7 cellular contexts compared by ENCODE assay signal in genomic region chr17:68228039-68228680, GRCh38. TPM values are rescaled to one million over a fixed set of nuclear protein-coding genes. Genes with fewer than 3 reads are reported as not detected.
DNase-seq lines count a peak whose midpoint lies in the region; ATAC-seq, FAIRE-seq and TF ChIP-seq lines count a peak whose summit lies in the region.
"Not testable (repeated sequence)": the region's sequence is repeated elsewhere in the genome, so short reads cannot be mapped to it uniquely, and the experiment has no call there.

No MANE protein-coding gene starts in this region.

- not testable (repeated sequence) for H3K36me3 ChIP-seq in CD8-positive, alpha-beta T cell (ENCODE audit: insufficient read depth, low read length); OCI-LY1 (ENCODE audit: insufficient read depth, low read length); bronchial epithelial cell (ENCODE audit: control insufficient read depth, insufficient read depth, low read length)

- peaks cover 11% of the 10 kb centered on the region for H3K4me1 Mint-ChIP-seq in CD8-positive, alpha-beta T cell (ENCODE audit: low read depth)
- H3K4me1 Mint-ChIP-seq in activated CD4-positive, alpha-beta T cell treated with anti-CD3 and anti-CD28 coated beads, Interleukin-2, amount 10 ng/mL, durations not matched to agents 7 days and 5 days: peaks cover 15% of the 10 kb centered on the region
- H3K4me1 Mint-ChIP-seq in activated T-helper 2 cell treated with anti-CD3 and anti-CD28 coated beads, Interferon-gamma antibody, Interleukin-2, Interleukin-4, amounts not matched to agents 10 μg/mL and 5 μg/mL and 100 μg/mL, durations not matched to agents 14 hours and 24 hours and 36 hours (ENCODE audit: low read depth): peaks cover 31% of the 10 kb centered on the region
- peaks cover 75 to 83% of the 10 kb centered on the region in 2 donors for H3K4me1 Mint-ChIP-seq in immature natural killer cell

- intact Hi-C loops in CD8-positive, alpha-beta T cell (cut with DNase I, micrococcal nuclease): not testable (repeated sequence)
- intact Hi-C loops in activated T-helper 2 cell treated with anti-CD3 and anti-CD28 coated beads, Interferon-gamma antibody, Interleukin-2, Interleukin-4, amounts not matched to agents 10 μg/mL and 5 μg/mL and 100 μg/mL, durations not matched to agents 14 hours and 24 hours and 36 hours (cut with micrococcal nuclease): loop anchor here (1.0 kb wide), 1 partner anchor 10 kb away; no protein-coding TSS in a partner anchor

- not testable (repeated sequence) for H3K27ac ChIP-seq in CD8-positive, alpha-beta T cell (ENCODE audit: low read depth, low read length)
- H3K27ac ChIP-seq in OCI-LY1 (ENCODE audit: low read depth, low read length, poor library complexity, severe bottlenecking): peak overlapping the region; percentile 59

- not testable (repeated sequence) for TF ChIP-seq CTCF in CD8-positive, alpha-beta T cell (IDR thresholded peaks at IDR 0.05); OCI-LY1 (IDR thresholded peaks at IDR 0.05; ENCODE audit: low read length); bronchial epithelial cell (IDR thresholded peaks at IDR 0.05; ENCODE audit: insufficient read depth, low read length, severe bottlenecking)

- not testable (repeated sequence) for H3K9me2 ChIP-seq in OCI-LY1 (ENCODE audit: low read depth, low read length)

- CTCF ChIA-PET in CD8-positive, alpha-beta T cell (lab: Charles Lee): interaction anchor here (1.0 kb wide), 1 partner anchor 28 kb away, joined by 3 read pairs; no protein-coding TSS in a partner anchor
- CTCF ChIA-PET in activated CD4-positive, alpha-beta T cell treated with anti-CD3 and anti-CD28 coated beads, Interleukin-2, amount 10 ng/mL, durations not matched to agents 7 days and 5 days (lab: Charles Lee): interaction anchor here (0.7 kb wide), 1 partner anchor 17 kb away, joined by 4 read pairs; no protein-coding TSS in a partner anchor

- peak overlapping the region; percentile 17; the same call in 1 of the 2 replicates for H3K9ac ChIP-seq in OCI-LY1 (ENCODE audit: low read length)

- not testable (repeated sequence) for H3K9me3 Mint-ChIP-seq in CD8-positive, alpha-beta T cell; activated CD4-positive, alpha-beta T cell treated with anti-CD3 and anti-CD28 coated beads, Interleukin-2, amount 10 ng/mL, durations not matched to agents 7 days and 5 days; activated T-helper 2 cell treated with anti-CD3 and anti-CD28 coated beads, Interferon-gamma antibody, Interleukin-2, Interleukin-4, amounts not matched to agents 10 μg/mL and 5 μg/mL and 100 μg/mL, durations not matched to agents 14 hours and 24 hours and 36 hours; immature natural killer cell

- H3K9me3 ChIP-seq in CD8-positive, alpha-beta T cell (ENCODE audit: low read length); OCI-LY1 (ENCODE audit: low read length): not testable (repeated sequence)

- H3K4me2 ChIP-seq in OCI-LY1 (ENCODE audit: low read length): not testable (repeated sequence)

- H3K4me1 ChIP-seq in CD8-positive, alpha-beta T cell (ENCODE audit: insufficient read depth, low read length): not testable (repeated sequence)
- H3K4me1 ChIP-seq in OCI-LY1 (ENCODE audit: insufficient read depth, low read length, severe bottlenecking): peaks cover 51% of the 10 kb centered on the region

- peak; percentile 94 for FAIRE-seq in bronchial epithelial cell (lab: Jason Lieb, UNC)

- H3K4me3 ChIP-seq in CD8-positive, alpha-beta T cell (ENCODE audit: low read depth, low read length); OCI-LY1 (ENCODE audit: low read depth, low read length, poor library complexity, severe bottlenecking); bronchial epithelial cell (ENCODE audit: low read depth, low read length): not testable (repeated sequence)

- POLR2A ChIA-PET in CD8-positive, alpha-beta T cell (lab: Charles Lee): not testable (repeated sequence)
- POLR2A ChIA-PET in activated CD4-positive, alpha-beta T cell treated with anti-CD3 and anti-CD28 coated beads, Interleukin-2, amount 10 ng/mL, durations not matched to agents 7 days and 5 days (lab: Charles Lee): interaction anchor here (0.7 kb wide), 1 partner anchor 15 kb away, joined by 3 read pairs; no protein-coding TSS in a partner anchor

- H3K36me3 Mint-ChIP-seq in CD8-positive, alpha-beta T cell: peaks cover 28% of the 10 kb centered on the region
- H3K36me3 Mint-ChIP-seq in activated CD4-positive, alpha-beta T cell treated with anti-CD3 and anti-CD28 coated beads, Interleukin-2, amount 10 ng/mL, durations not matched to agents 7 days and 5 days (ENCODE audit: low read depth): peaks cover 12% of the 10 kb centered on the region
- H3K36me3 Mint-ChIP-seq in activated T-helper 2 cell treated with anti-CD3 and anti-CD28 coated beads, Interferon-gamma antibody, Interleukin-2, Interleukin-4, amounts not matched to agents 10 μg/mL and 5 μg/mL and 100 μg/mL, durations not matched to agents 14 hours and 24 hours and 36 hours (ENCODE audit: low read depth): peaks cover 29% of the 10 kb centered on the region
- H3K36me3 Mint-ChIP-seq in immature natural killer cell: peaks cover 4 to 26% (median 8%) of the 10 kb centered on the region in 3 donors

- peak overlapping the region; percentile 79 for H3K27ac Mint-ChIP-seq in CD8-positive, alpha-beta T cell
- H3K27ac Mint-ChIP-seq in activated CD4-positive, alpha-beta T cell treated with anti-CD3 and anti-CD28 coated beads, Interleukin-2, amount 10 ng/mL, durations not matched to agents 7 days and 5 days: peak overlapping the region; percentile 44
- H3K27ac Mint-ChIP-seq in activated T-helper 2 cell treated with anti-CD3 and anti-CD28 coated beads, Interferon-gamma antibody, Interleukin-2, Interleukin-4, amounts not matched to agents 10 μg/mL and 5 μg/mL and 100 μg/mL, durations not matched to agents 14 hours and 24 hours and 36 hours: peak overlapping the region; percentile 64
- H3K27ac Mint-ChIP-seq in immature natural killer cell: peak overlapping the region; percentile 86 to 100 (median 95)

- not testable (repeated sequence) for H3K27me3 Mint-ChIP-seq in CD8-positive, alpha-beta T cell (ENCODE audit: low read depth); activated CD4-positive, alpha-beta T cell treated with anti-CD3 and anti-CD28 coated beads, Interleukin-2, amount 10 ng/mL, durations not matched to agents 7 days and 5 days; activated T-helper 2 cell treated with anti-CD3 and anti-CD28 coated beads, Interferon-gamma antibody, Interleukin-2, Interleukin-4, amounts not matched to agents 10 μg/mL and 5 μg/mL and 100 μg/mL, durations not matched to agents 14 hours and 24 hours and 36 hours (ENCODE audit: low read depth); immature natural killer cell (ENCODE audit: low read depth in 3 of 3)

- not testable (repeated sequence) for H3F3A ChIP-seq in OCI-LY1 (ENCODE audit: insufficient read depth, low read length)

- ATAC-seq in CD8-positive, alpha-beta T cell: not testable (repeated sequence)

- not testable (repeated sequence) for H3K27me3 ChIP-seq in CD8-positive, alpha-beta T cell (ENCODE audit: insufficient read depth, low read length); OCI-LY1 (ENCODE audit: insufficient read depth, low read length); bronchial epithelial cell (ENCODE audit: control insufficient read depth, insufficient read depth, low read length)

- H3K79me2 ChIP-seq in OCI-LY1 (ENCODE audit: insufficient read depth, low read length): not testable (repeated sequence)

- DNase-seq in CD8-positive, alpha-beta T cell; activated CD4-positive, alpha-beta T cell treated with anti-CD3 and anti-CD28 coated beads, Interleukin-2, amount 10 ng/mL, durations not matched to agents 7 days and 5 days; activated T-helper 2 cell treated with anti-CD3 and anti-CD28 coated beads, Interferon-gamma antibody, Interleukin-2, Interleukin-4, amounts not matched to agents 10 μg/mL and 5 μg/mL and 100 μg/mL, durations not matched to agents 14 hours and 24 hours and 36 hours (ENCODE audit: low spot score); bronchial epithelial cell (ENCODE audit: low read depth); immature natural killer cell: not testable (repeated sequence)
- DNase-seq in stimulated activated CD8-positive, alpha-beta memory T cell treated with anti-CD3 and anti-CD28 coated beads, Interleukin-4, amount 100 ng/mL, for 48 hours: peak; percentile 62

- H3K4me3 Mint-ChIP-seq in CD8-positive, alpha-beta T cell; activated CD4-positive, alpha-beta T cell treated with anti-CD3 and anti-CD28 coated beads, Interleukin-2, amount 10 ng/mL, durations not matched to agents 7 days and 5 days; activated T-helper 2 cell treated with anti-CD3 and anti-CD28 coated beads, Interferon-gamma antibody, Interleukin-2, Interleukin-4, amounts not matched to agents 10 μg/mL and 5 μg/mL and 100 μg/mL, durations not matched to agents 14 hours and 24 hours and 36 hours (ENCODE audit: low read depth); immature natural killer cell: not testable (repeated sequence)

- not testable (repeated sequence) for H4K20me1 ChIP-seq in OCI-LY1 (ENCODE audit: insufficient read depth, low read length)

- H2AFZ ChIP-seq in OCI-LY1 (ENCODE audit: low read length): not testable (repeated sequence)

RNA-seq across cellular contexts. Expression of gene AMZ2, which starts 19.7 kb away (rescaled TPM):
- 10 to 100 TPM; 61.0 to 71.1 TPM for total RNA-seq in CD8-positive, alpha-beta T cell
- 10 to 100 TPM; 72.5 to 82.3 TPM for total RNA-seq in activated CD4-positive, alpha-beta T cell treated with anti-CD3 and anti-CD28 coated beads, Interleukin-2, amount 10 ng/mL, durations not matched to agents 7 days and 5 days
- 85.9 and 111 TPM in 2 replicates for total RNA-seq in activated T-helper 2 cell treated with anti-CD3 and anti-CD28 coated beads, Interferon-gamma antibody, Interleukin-2, Interleukin-4, amounts not matched to agents 10 μg/mL and 5 μg/mL and 100 μg/mL, durations not matched to agents 14 hours and 24 hours and 36 hours
- 107 and 109 TPM in 2 replicates for total RNA-seq in bronchial epithelial cell
- 100 to 1,000 TPM; 146 to 193 (median 169) TPM for polyA plus RNA-seq in immature natural killer cell

Comparison
In these comparisons a context has a peak if more than half of its experiments do, and no peak if none do; other contexts are left out.
1. H3K27ac Mint-ChIP-seq: peak in every context shown above with its lines; median percentile 95 in immature natural killer cell; 79 in CD8-positive, alpha-beta T cell; 64 in activated T-helper 2 cell treated with anti-CD3 and anti-CD28 coated beads, Interferon-gamma antibody, Interleukin-2, Interleukin-4, amounts not matched to agents 10 μg/mL and 5 μg/mL and 100 μg/mL, durations not matched to agents 14 hours and 24 hours and 36 hours; 44 in activated CD4-positive, alpha-beta T cell treated with anti-CD3 and anti-CD28 coated beads, Interleukin-2, amount 10 ng/mL, durations not matched to agents 7 days and 5 days.